Comparison of ENCODE assay signal across 19 cellular contexts in genomic region chr1:53323316-53323715, GRCh38.
"Had no signal": no experiment of that assay in that cellular context is flagged by ENCODE, and none has a peak within 500 bp of the region (broad histone marks: within the 10 kb centered on the region; RNA-seq: fewer than 3 reads in every experiment).

No MANE protein-coding gene starts in this region.

- H3K4me3 ChIP-seq: gastrocnemius medialis, prostate gland had no signal

- FAIRE-seq: colon, islet of Langerhans, small intestine, TTC549 had no signal

- H3K9me3 Mint-ChIP-seq: activated B cell treated with CpG ODN at 0.5 μM for 24 hours; activated naive CD4-positive, alpha-beta T cell treated with anti-CD3 and anti-CD28 coated beads, Interleukin-2, amount 50 U/mL, for 72 hours; activated T-cell treated with anti-CD3 and anti-CD28 coated beads, Interleukin-2, amount 50 U/mL, for 24 hours; naive thymus-derived CD4-positive, alpha-beta T cell; stimulated activated naive CD8-positive, alpha-beta T cell treated with anti-CD3 and anti-CD28 coated beads, Interleukin-15, amount 100 ng/mL, for 72 hours; type B pancreatic cell had no signal

- DNase-seq: activated B cell treated with CpG ODN at 0.5 μM for 24 hours; activated effector memory CD4-positive, alpha-beta T cell treated with Interleukin-2 at 50 U/mL for 16 hours; activated T-cell treated with anti-CD3 and anti-CD28 coated beads, Interleukin-2, amount 50 U/mL, for 24 hours; erythroblast; gastrocnemius medialis; naive thymus-derived CD4-positive, alpha-beta T cell; occipital lobe; SK-N-SH; small intestine; stimulated activated CD4-positive, alpha-beta T cell treated with anti-CD3 and anti-CD28 coated beads, Interleukin-4, amount 100 ng/mL, for 4 hours; stimulated activated naive CD8-positive, alpha-beta T cell treated with anti-CD3 and anti-CD28 coated beads, Interleukin-15, amount 100 ng/mL, for 72 hours; T-helper 17 cell had no signal

- H3K27ac Mint-ChIP-seq: activated B cell treated with CpG ODN at 0.5 μM for 24 hours; naive thymus-derived CD4-positive, alpha-beta T cell; type B pancreatic cell had no signal

- H3K27me3 Mint-ChIP-seq: activated B cell treated with CpG ODN at 0.5 μM for 24 hours; activated T-cell treated with anti-CD3 and anti-CD28 coated beads, Interleukin-2, amount 50 U/mL, for 24 hours; naive thymus-derived CD4-positive, alpha-beta T cell; stimulated activated naive CD8-positive, alpha-beta T cell treated with anti-CD3 and anti-CD28 coated beads, Interleukin-15, amount 100 ng/mL, for 72 hours; T-helper 17 cell had no signal

- H3K36me3 ChIP-seq: gastrocnemius medialis, prostate gland had no signal

- H3K9me3 ChIP-seq: gastrocnemius medialis, prostate gland, SK-N-SH had no signal

- H3K27ac ChIP-seq: gastrocnemius medialis, prostate gland had no signal

- ATAC-seq: activated naive CD4-positive, alpha-beta T cell treated with anti-CD3 and anti-CD28 coated beads, Interleukin-2, amount 50 U/mL, for 72 hours; gastrocnemius medialis; naive thymus-derived CD4-positive, alpha-beta T cell; right cardiac atrium; stimulated activated naive CD8-positive, alpha-beta T cell treated with anti-CD3 and anti-CD28 coated beads, Interleukin-15, amount 100 ng/mL, for 72 hours; T-helper 17 cell had no signal

- H3K27me3 ChIP-seq: gastrocnemius medialis had no signal

- H3K9ac ChIP-seq: SK-N-SH had no signal

- H3K4me3 Mint-ChIP-seq: activated B cell treated with CpG ODN at 0.5 μM for 24 hours; activated T-cell treated with anti-CD3 and anti-CD28 coated beads, Interleukin-2, amount 50 U/mL, for 24 hours; stimulated activated naive CD8-positive, alpha-beta T cell treated with anti-CD3 and anti-CD28 coated beads, Interleukin-15, amount 100 ng/mL, for 72 hours; T-helper 17 cell; type B pancreatic cell had no signal
